Comparison of ENCODE assay signal across 1 cellular context in the genomic region with DNA sequence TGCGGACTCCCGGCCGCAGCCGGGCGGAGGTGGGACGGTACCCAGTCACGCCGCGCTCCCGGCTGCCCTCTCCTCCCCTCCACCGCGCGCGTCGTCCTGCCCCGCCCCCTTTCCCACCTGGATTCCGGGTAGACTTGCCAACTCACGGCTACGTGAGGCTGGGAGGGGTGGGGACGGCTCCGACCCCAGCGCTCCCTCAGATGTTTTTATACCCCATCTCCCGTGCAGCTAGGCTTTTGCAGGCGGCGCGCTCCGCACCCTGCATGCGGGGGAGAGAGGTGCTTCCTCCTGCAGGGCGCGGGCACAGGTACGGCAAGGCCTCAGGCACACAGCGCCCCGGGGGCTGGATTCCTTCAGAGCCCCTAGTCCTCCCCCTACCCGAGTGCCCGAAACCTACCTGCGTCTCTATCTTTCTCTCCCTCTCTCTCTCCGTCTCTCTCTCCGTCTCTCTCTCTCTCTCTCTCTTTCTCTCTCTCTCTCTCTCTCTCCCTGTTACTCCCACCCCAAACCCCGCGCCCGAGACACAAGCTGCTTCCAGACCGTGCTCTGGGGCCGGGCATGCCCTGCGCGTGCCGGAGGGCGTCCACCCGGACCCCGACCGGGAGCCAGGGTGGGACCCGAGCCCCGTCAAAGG.
TF ChIP-seq lines count a peak whose summit lies in the region.

No MANE protein-coding gene starts in this region.

TF ChIP-seq in IMR-90, 13 proteins besides CTCF, POLR2A, EP300 and RAD21 (continued from another document):
- TF ChIP-seq RCOR1 (IDR thresholded peaks at IDR 0.05; ENCODE audit: insufficient replicate concordance, low read length) (no peak), CHD1 (IDR thresholded peaks at IDR 0.05; ENCODE audit: low read depth, low read length) (no peak)
